Comparison of ENCODE assay signal across 1 cellular context in genomic region chrX:20361081-20361889, GRCh38.
TF ChIP-seq lines count a peak whose summit lies in the region.

No MANE protein-coding gene starts in this region.

TF ChIP-seq in HepG2, 621 proteins besides CTCF, POLR2A, EP300 and RAD21 (continued from another document):
- TF ChIP-seq, protein P1, sequence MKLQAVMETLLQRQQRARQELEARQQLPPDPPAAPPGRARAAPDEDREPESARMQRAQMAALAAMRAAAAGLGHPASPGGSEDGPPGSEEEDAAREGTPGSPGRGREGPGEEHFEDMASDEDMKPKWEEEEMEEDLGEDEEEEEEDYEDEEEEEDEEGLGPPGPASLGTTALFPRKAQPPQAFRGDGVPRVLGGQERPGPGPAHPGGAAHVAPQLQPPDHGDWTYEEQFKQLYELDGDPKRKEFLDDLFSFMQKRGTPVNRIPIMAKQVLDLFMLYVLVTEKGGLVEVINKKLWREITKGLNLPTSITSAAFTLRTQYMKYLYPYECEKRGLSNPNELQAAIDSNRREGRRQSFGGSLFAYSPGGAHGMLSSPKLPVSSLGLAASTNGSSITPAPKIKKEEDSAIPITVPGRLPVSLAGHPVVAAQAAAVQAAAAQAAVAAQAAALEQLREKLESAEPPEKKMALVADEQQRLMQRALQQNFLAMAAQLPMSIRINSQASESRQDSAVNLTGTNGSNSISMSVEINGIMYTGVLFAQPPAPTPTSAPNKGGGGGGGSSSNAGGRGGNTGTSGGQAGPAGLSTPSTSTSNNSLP (IDR thresholded peaks at IDR 0.05; ENCODE audit: low read depth, low read length), result 0 out of 2 replicates have a peak, but pooled peaks have one; percentile 47
- TF ChIP-seq MAX (IDR thresholded peaks at IDR 0.05) (peak; percentile 80), PAXIP1 (CRISPR knock-in tag; conservative IDR thresholded peaks at IDR 0.05) (peak; percentile 33; the same call in 1 of the 2 replicates), PITX1 (CRISPR knock-in tag; IDR thresholded peaks at IDR 0.05) (no peak), BHLHE40 (IDR thresholded peaks at IDR 0.05; ENCODE audit: low read length) (peak; percentile 41; the same call in 1 of the 2 replicates), ZKSCAN5 (CRISPR knock-in tag; IDR thresholded peaks at IDR 0.05) (no peak), PPARG (CRISPR knock-in tag; conservative IDR thresholded peaks at IDR 0.05) (peak; percentile 78; the same call in 1 of the 2 replicates), CEBPG (CRISPR knock-in tag; IDR thresholded peaks at IDR 0.05) (peak; percentile 94), KLF6 (CRISPR knock-in tag; IDR thresholded peaks at IDR 0.05) (0 out of 2 replicates have a peak, but pooled peaks have one; percentile 27), SSRP1 (CRISPR knock-in tag; IDR thresholded peaks at IDR 0.05) (0 out of 2 replicates have a peak, but pooled peaks have one; percentile 3), JUN (CRISPR knock-in tag; IDR thresholded peaks at IDR 0.05) (no peak), TFAP4 (IDR thresholded peaks at IDR 0.05; ENCODE audit: borderline replicate concordance, low read depth) (peak; percentile 78), TARDBP (CRISPR knock-in tag; IDR thresholded peaks at IDR 0.05) (0 out of 2 replicates have a peak, but pooled peaks have one; percentile 20)
- TF ChIP-seq, protein P2, sequence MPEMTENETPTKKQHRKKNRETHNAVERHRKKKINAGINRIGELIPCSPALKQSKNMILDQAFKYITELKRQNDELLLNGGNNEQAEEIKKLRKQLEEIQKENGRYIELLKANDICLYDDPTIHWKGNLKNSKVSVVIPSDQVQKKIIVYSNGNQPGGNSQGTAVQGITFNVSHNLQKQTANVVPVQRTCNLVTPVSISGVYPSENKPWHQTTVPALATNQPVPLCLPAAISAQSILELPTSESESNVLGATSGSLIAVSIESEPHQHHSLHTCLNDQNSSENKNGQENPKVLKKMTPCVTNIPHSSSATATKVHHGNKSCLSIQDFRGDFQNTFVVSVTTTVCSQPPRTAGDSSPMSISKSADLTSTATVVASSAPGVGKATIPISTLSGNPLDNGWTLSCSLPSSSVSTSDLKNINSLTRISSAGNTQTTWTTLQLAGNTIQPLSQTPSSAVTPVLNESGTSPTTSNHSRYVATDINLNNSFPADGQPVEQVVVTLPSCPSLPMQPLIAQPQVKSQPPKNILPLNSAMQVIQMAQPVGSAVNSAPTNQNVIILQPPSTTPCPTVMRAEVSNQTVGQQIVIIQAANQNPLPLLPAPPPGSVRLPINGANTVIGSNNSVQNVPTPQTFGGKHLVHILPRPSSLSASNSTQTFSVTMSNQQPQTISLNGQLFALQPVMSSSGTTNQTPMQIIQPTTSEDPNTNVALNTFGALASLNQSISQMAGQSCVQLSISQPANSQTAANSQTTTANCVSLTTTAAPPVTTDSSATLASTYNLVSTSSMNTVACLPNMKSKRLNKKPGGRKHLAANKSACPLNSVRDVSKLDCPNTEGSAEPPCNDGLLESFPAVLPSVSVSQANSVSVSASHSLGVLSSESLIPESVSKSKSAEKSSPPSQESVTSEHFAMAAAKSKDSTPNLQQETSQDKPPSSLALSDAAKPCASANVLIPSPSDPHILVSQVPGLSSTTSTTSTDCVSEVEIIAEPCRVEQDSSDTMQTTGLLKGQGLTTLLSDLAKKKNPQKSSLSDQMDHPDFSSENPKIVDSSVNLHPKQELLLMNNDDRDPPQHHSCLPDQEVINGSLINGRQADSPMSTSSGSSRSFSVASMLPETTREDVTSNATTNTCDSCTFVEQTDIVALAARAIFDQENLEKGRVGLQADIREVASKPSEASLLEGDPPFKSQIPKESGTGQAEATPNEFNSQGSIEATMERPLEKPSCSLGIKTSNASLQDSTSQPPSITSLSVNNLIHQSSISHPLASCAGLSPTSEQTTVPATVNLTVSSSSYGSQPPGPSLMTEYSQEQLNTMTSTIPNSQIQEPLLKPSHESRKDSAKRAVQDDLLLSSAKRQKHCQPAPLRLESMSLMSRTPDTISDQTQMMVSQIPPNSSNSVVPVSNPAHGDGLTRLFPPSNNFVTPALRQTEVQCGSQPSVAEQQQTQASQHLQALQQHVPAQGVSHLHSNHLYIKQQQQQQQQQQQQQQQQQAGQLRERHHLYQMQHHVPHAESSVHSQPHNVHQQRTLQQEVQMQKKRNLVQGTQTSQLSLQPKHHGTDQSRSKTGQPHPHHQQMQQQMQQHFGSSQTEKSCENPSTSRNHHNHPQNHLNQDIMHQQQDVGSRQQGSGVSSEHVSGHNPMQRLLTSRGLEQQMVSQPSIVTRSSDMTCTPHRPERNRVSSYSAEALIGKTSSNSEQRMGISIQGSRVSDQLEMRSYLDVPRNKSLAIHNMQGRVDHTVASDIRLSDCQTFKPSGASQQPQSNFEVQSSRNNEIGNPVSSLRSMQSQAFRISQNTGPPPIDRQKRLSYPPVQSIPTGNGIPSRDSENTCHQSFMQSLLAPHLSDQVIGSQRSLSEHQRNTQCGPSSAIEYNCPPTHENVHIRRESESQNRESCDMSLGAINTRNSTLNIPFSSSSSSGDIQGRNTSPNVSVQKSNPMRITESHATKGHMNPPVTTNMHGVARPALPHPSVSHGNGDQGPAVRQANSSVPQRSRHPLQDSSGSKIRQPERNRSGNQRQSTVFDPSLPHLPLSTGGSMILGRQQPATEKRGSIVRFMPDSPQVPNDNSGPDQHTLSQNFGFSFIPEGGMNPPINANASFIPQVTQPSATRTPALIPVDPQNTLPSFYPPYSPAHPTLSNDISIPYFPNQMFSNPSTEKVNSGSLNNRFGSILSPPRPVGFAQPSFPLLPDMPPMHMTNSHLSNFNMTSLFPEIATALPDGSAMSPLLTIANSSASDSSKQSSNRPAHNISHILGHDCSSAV (CRISPR knock-in tag; IDR thresholded peaks at IDR 0.05; ENCODE audit: borderline replicate concordance), result no peak
- TF ChIP-seq, protein P3, sequence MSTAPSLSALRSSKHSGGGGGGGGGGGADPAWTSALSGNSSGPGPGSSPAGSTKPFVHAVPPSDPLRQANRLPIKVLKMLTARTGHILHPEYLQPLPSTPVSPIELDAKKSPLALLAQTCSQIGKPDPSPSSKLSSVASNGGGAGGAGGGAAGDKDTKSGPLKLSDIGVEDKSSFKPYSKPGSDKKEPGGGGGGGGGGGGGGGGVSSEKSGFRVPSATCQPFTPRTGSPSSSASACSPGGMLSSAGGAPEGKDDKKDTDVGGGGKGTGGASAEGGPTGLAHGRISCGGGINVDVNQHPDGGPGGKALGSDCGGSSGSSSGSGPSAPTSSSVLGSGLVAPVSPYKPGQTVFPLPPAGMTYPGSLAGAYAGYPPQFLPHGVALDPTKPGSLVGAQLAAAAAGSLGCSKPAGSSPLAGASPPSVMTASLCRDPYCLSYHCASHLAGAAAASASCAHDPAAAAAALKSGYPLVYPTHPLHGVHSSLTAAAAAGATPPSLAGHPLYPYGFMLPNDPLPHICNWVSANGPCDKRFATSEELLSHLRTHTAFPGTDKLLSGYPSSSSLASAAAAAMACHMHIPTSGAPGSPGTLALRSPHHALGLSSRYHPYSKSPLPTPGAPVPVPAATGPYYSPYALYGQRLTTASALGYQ (CRISPR knock-in tag; IDR thresholded peaks at IDR 0.05), result 0 out of 2 replicates have a peak, but pooled peaks have one; percentile 17
